ENCODE assay signal across 10 cellular contexts in genomic region chr10:88243847-88244730, GRCh38.
DNase-seq lines count a peak whose midpoint lies in the region; ATAC-seq, FAIRE-seq and TF ChIP-seq lines count a peak whose summit lies in the region.
"Had no signal": no experiment of that assay in that cellular context is flagged by ENCODE, and none has a peak within 500 bp of the region (broad histone marks: within the 10 kb centered on the region; RNA-seq: fewer than 3 reads in every experiment).

No MANE protein-coding gene starts in this region.

- no peak for TF ChIP-seq CTCF in brain microvascular endothelial cell (IDR thresholded peaks at IDR 0.05; ENCODE audit: low read depth, low read length, missing control alignments)

- FAIRE-seq in small intestine (lab: Jason Lieb, UNC), result no peak

- in situ Hi-C loops in brain microvascular endothelial cell (cut with HindIII; ENCODE audit: low pct_ligation_motif_present, low sequenced_read_pairs), result no loop called here

- H3K27ac ChIP-seq in KOPT-K1 (ENCODE audit: low read depth, low read length, poor library complexity, severe bottlenecking) (peak overlapping the region; percentile 11), brain microvascular endothelial cell (peak overlapping the region; percentile 20), small intestine (ENCODE audit: low read depth in 1 of 2, low read length in 1 of 2) (peak overlapping the region; percentile 6 to 43)

- no peaks in the 10 kb centered on the region for H3K9me3 ChIP-seq in KOPT-K1 (ENCODE audit: insufficient read depth, low read length, poor library complexity, severe bottlenecking)
- H3K9me3 ChIP-seq in small intestine (ENCODE audit: control insufficient read depth, low read depth), result no peaks in the 10 kb centered on the region

- peaks cover 30% of the 10 kb centered on the region for H3K4me1 Mint-ChIP-seq in activated T-cell treated with anti-CD3 and anti-CD28 coated beads, Interleukin-2, amount 50 U/mL, for 72 hours (ENCODE audit: low read depth)

- no peaks in the 10 kb centered on the region for H3K27me3 ChIP-seq in brain microvascular endothelial cell (replicated peaks)
- H3K27me3 ChIP-seq in small intestine (ENCODE audit: control insufficient read depth in 2 of 2, insufficient read depth in 2 of 2, low read length in 2 of 2), result no peaks in the 10 kb centered on the region

- DNase-seq in brain microvascular endothelial cell (peak; percentile 62), inferior parietal cortex (ENCODE audit: extremely low spot score) (peak; percentile 40), small intestine (peak; percentile 88), NAMALWA (ENCODE audit: low spot score) (no peak)
- no peak for DNase-seq in activated T-cell treated with anti-CD3 and anti-CD28 coated beads, Interleukin-2, amount 50 U/mL, for 72 hours
- DNase-seq: activated effector memory CD4-positive, alpha-beta T cell treated with anti-CD3 and anti-CD28 coated beads, Interleukin-2, amount 50 U/mL, for 16 hours; stimulated activated CD4-positive, alpha-beta T cell treated with anti-CD3 and anti-CD28 coated beads, Interleukin-4, amount 100 ng/mL, for 24 hours had no signal

- H3K36me3 ChIP-seq in KOPT-K1 (ENCODE audit: insufficient read depth, low read length), result no peaks in the 10 kb centered on the region
- H3K36me3 ChIP-seq in brain microvascular endothelial cell (replicated peaks), result no peaks in the 10 kb centered on the region
- H3K36me3 ChIP-seq in small intestine (ENCODE audit: control insufficient read depth in 2 of 2, insufficient read depth in 2 of 2, low read length in 2 of 2), result no peaks in the 10 kb centered on the region

- peaks cover 0 to 2% of the 10 kb centered on the region in 2 donors for H3K36me3 Mint-ChIP-seq in activated T-cell treated with anti-CD3 and anti-CD28 coated beads, Interleukin-2, amount 50 U/mL, for 72 hours (ENCODE audit: insufficient read depth in 2 of 2)

- H3K9me3 Mint-ChIP-seq in activated T-cell treated with anti-CD3 and anti-CD28 coated beads, Interleukin-2, amount 50 U/mL, for 72 hours, result no peaks in the 10 kb centered on the region

- H3K4me3 ChIP-seq in brain microvascular endothelial cell (ENCODE audit: low read depth, low read length), result no peak overlapping the region
- no peak overlapping the region for H3K4me3 ChIP-seq in small intestine (ENCODE audit: low read depth in 1 of 2, low read length in 2 of 2)

- ATAC-seq in HG02678 (IDR thresholded peaks at IDR 0.05; ENCODE audit: unreplicated experiment), result no peak
- no peak for ATAC-seq in activated CD4-positive, CD25-positive, alpha-beta regulatory T cell treated with anti-CD3 and anti-CD28 coated beads, Interleukin-2, amount 50 U/mL, for 24 hours
- no peak for ATAC-seq in activated T-cell treated with anti-CD3 and anti-CD28 coated beads, Interleukin-2, amount 50 U/mL, for 72 hours (replicated peaks in 1 of 2)

- no peak overlapping the region for H3K4me3 Mint-ChIP-seq in activated T-cell treated with anti-CD3 and anti-CD28 coated beads, Interleukin-2, amount 50 U/mL, for 72 hours

- no peaks in the 10 kb centered on the region for H3K27me3 Mint-ChIP-seq in activated T-cell treated with anti-CD3 and anti-CD28 coated beads, Interleukin-2, amount 50 U/mL, for 72 hours (ENCODE audit: low read depth)

- peaks cover 2 to 20% of the 10 kb centered on the region in 2 donors for H3K4me1 ChIP-seq in small intestine (ENCODE audit: control insufficient read depth in 2 of 2, insufficient read depth in 1 of 2, low read depth in 1 of 2, low read length in 1 of 2)

- H3K27ac Mint-ChIP-seq in activated T-cell treated with anti-CD3 and anti-CD28 coated beads, Interleukin-2, amount 50 U/mL, for 72 hours, result no peak overlapping the region

- 22 to 46% (median 35%) methylated on average over 12 of the region's 12 CpGs for WGBS in small intestine, 3 donors

Comparison
In these comparisons a context has a peak if more than half of its experiments do, and no peak if none do; other contexts are left out.
1. DNase-seq: peak in brain microvascular endothelial cell (single experiment), inferior parietal cortex (single experiment) and small intestine (single experiment); none in activated T-cell treated with anti-CD3 and anti-CD28 coated beads, Interleukin-2, amount 50 U/mL, for 72 hours (0 of 2) and NAMALWA (single experiment).
2. Peak in every context shown above with its lines, with median percentiles within 50 percentile points of each other: H3K27ac ChIP-seq.